24 cellular contexts compared by ENCODE assay signal in the genomic region with DNA sequence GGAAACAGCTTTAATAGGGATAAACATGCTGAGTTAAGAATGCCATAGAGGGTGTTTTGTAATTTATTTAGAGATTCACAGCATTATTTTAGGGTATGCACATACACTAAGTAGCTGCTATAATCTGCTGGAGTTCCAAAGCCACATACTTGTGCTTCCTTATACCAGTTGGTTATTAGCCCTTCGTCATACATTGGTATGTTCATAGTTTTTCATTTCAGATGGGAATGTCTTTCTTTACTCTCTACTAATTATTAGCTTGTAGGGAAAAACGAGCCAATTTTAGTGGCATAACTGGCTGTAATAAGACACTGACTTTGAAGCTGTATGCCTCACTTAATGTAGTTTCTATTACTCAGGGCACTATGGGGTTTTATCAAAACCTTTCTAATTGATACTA.
DNase-seq lines count a peak whose midpoint lies in the region; ATAC-seq, FAIRE-seq and TF ChIP-seq lines count a peak whose summit lies in the region.
"Had no signal": no experiment of that assay in that cellular context is flagged by ENCODE, and none has a peak within 500 bp of the region (broad histone marks: within the 10 kb centered on the region; RNA-seq: fewer than 3 reads in every experiment).

No MANE protein-coding gene starts in this region.

- TF ChIP-seq RAD21 in SK-N-SH (IDR thresholded peaks at IDR 0.05; ENCODE audit: low read length) = no peak

- H3K27ac ChIP-seq in SK-N-SH (ENCODE audit: low read depth in 2 of 2, low read length in 1 of 2) (no peak overlapping the region), spleen (no peak overlapping the region)
- H3K27ac ChIP-seq: 22Rv1, BLaER1, C4-2B had no signal

- H3K9me2 ChIP-seq in SK-N-SH = no peaks in the 10 kb centered on the region

- peak; percentile 19; the same call in 1 of the 3 replicates for ATAC-seq in SK-N-SH treated with all-trans-retinoic acid at 6 μM for 48 hours
- ATAC-seq in HG03139 (IDR thresholded peaks at IDR 0.05; ENCODE audit: unreplicated experiment) = no peak
- ATAC-seq: CD8-positive, alpha-beta T cell; GM23338 had no signal

- CTCF ChIA-PET in SK-N-SH (lab: Yijun Ruan, JAX) = interaction anchor here (1.0 to 2.6 kb wide), 4 partner anchors 16 to 72 kb away, joined by 3 to 13 read pairs (median 4); no protein-coding TSS in a partner anchor

- intact Hi-C loops in spleen (cut with DNase I; ENCODE audit: low total_unique reads) = no loop called here

- H3K4me2 ChIP-seq in SK-N-SH = no peak overlapping the region
- H3K4me2 ChIP-seq: BLaER1, GM23338 had no signal

- DNase-seq in SK-N-SH (no peak), retinal pigment epithelial cell (ENCODE audit: low read depth) (peak; percentile 65), spleen (no peak), NCI-H226 (no peak)
- no peak for DNase-seq in stimulated activated CD8-positive, alpha-beta memory T cell treated with anti-CD3 and anti-CD28 coated beads, Interleukin-4, amount 100 ng/mL, for 48 hours
- DNase-seq: Caco-2; CD4-positive, CD25-positive, alpha-beta regulatory T cell; CD8-positive, alpha-beta T cell; DMS 273 treated with DMSO at 0.1 percent for 48 hours; DMS79; GF-D8 had no signal

- no peaks in the 10 kb centered on the region for H4K20me1 ChIP-seq in SK-N-SH (ENCODE audit: insufficient read depth)

- H3K36me3 ChIP-seq in SK-N-SH (replicated peaks in 1 of 2; ENCODE audit: control insufficient read depth in 1 of 2, insufficient read depth in 2 of 2, low read length in 1 of 2) (peaks cover 9 to 14% of the 10 kb centered on the region in 2 experiments), spleen (peaks cover 0 to 58% (median 6%) of the 10 kb centered on the region in 6 donors)
- H3K36me3 ChIP-seq: HAP-1 had no signal

- no peak for TF ChIP-seq EP300 in SK-N-SH (IDR thresholded peaks at IDR 0.05; ENCODE audit: borderline replicate concordance in 1 of 2, low read depth in 1 of 2, low read length in 1 of 2)

- H3K4me1 ChIP-seq in SK-N-SH (ENCODE audit: control insufficient read depth in 1 of 2, insufficient read depth in 2 of 2, low read depth in 1 of 2, low read length in 1 of 2) (peaks cover 20 to 29% of the 10 kb centered on the region in 2 experiments), spleen (peaks cover 0 to 7% (median 0%) of the 10 kb centered on the region in 6 donors)
- H3K4me1 ChIP-seq: BLaER1, HAP-1 had no signal

- no peak overlapping the region for H3K4me3 ChIP-seq in SK-N-SH (ENCODE audit: low read depth in 2 of 2, low read length in 1 of 2)
- H3K4me3 ChIP-seq in retinal pigment epithelial cell (ENCODE audit: low read length) = no peak overlapping the region
- H3K4me3 ChIP-seq in spleen = no peak overlapping the region
- H3K4me3 ChIP-seq: BLaER1, GM23338, HAP-1 had no signal

- no peak overlapping the region for H2AFZ ChIP-seq in SK-N-SH (ENCODE audit: low read depth)
- H2AFZ ChIP-seq: GM23338 had no signal

- H3K79me2 ChIP-seq in SK-N-SH (ENCODE audit: insufficient read depth) = no peaks in the 10 kb centered on the region

- H3F3A ChIP-seq in SK-N-SH (replicated peaks; ENCODE audit: insufficient read depth) = peaks cover 36% of the 10 kb centered on the region

- no peak for TF ChIP-seq POLR2A in spleen (IDR thresholded peaks at IDR 0.05)

- H3K9ac ChIP-seq in SK-N-SH = no peak overlapping the region
- H3K9ac ChIP-seq: BLaER1 had no signal

- FAIRE-seq in islet of Langerhans (lab: Jason Lieb, UNC) = peak; percentile 33
- FAIRE-seq: A204.1, D721Med, GM12891, GM18507, H54 had no signal

- TF ChIP-seq CTCF in SK-N-SH (IDR thresholded peaks at IDR 0.05) = no peak
- no peak for TF ChIP-seq CTCF in retinal pigment epithelial cell (conservative IDR thresholded peaks at IDR 0.05; ENCODE audit: low read depth, low read length)
- no peak for TF ChIP-seq CTCF in spleen (IDR thresholded peaks at IDR 0.05 in 8 of 11, conservative IDR thresholded peaks at IDR 0.05 in 3 of 11)

- 85% methylated on average over 2 of the region's 2 CpGs for WGBS in SK-N-SH (ENCODE audit: low lambda C conversion rate)
- WGBS in spleen, 5 donors = 95 to 98% (median 96%) methylated on average over 2 of the region's 2 CpGs

- H3K9me3 ChIP-seq in SK-N-SH (no peaks in the 10 kb centered on the region), spleen (no peaks in the 10 kb centered on the region)
- H3K9me3 ChIP-seq: BLaER1, Caco-2, HAP-1 had no signal

- no peaks in the 10 kb centered on the region for H3K27me3 ChIP-seq in SK-N-SH (ENCODE audit: insufficient read depth)
- H3K27me3 ChIP-seq in spleen (replicated peaks in 1 of 7) = no peaks in the 10 kb centered on the region
- H3K27me3 ChIP-seq: BLaER1 had no signal

- POLR2A ChIA-PET in SK-N-SH (lab: Yijun Ruan, JAX) = no interaction called here

TF ChIP-seq in SK-N-SH treated with all-trans-retinoic acid at 6 μM for 48 hours, 23 proteins besides CTCF, POLR2A, EP300 and RAD21 (continues in another document):
- no peak for TF ChIP-seq CSDC2 (CRISPR knock-in tag; IDR thresholded peaks at IDR 0.05)
- TF ChIP-seq, protein P1, sequence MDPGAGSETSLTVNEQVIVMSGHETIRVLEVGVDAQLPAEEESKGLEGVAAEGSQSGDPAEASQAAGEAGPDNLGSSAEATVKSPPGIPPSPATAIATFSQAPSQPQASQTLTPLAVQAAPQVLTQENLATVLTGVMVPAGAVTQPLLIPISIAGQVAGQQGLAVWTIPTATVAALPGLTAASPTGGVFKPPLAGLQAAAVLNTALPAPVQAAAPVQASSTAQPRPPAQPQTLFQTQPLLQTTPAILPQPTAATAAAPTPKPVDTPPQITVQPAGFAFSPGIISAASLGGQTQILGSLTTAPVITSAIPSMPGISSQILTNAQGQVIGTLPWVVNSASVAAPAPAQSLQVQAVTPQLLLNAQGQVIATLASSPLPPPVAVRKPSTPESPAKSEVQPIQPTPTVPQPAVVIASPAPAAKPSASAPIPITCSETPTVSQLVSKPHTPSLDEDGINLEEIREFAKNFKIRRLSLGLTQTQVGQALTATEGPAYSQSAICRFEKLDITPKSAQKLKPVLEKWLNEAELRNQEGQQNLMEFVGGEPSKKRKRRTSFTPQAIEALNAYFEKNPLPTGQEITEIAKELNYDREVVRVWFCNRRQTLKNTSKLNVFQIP (CRISPR knock-in tag; IDR thresholded peaks at IDR 0.05; ENCODE audit: borderline replicate concordance, low read depth) = no peak
- TF ChIP-seq, protein P2, sequence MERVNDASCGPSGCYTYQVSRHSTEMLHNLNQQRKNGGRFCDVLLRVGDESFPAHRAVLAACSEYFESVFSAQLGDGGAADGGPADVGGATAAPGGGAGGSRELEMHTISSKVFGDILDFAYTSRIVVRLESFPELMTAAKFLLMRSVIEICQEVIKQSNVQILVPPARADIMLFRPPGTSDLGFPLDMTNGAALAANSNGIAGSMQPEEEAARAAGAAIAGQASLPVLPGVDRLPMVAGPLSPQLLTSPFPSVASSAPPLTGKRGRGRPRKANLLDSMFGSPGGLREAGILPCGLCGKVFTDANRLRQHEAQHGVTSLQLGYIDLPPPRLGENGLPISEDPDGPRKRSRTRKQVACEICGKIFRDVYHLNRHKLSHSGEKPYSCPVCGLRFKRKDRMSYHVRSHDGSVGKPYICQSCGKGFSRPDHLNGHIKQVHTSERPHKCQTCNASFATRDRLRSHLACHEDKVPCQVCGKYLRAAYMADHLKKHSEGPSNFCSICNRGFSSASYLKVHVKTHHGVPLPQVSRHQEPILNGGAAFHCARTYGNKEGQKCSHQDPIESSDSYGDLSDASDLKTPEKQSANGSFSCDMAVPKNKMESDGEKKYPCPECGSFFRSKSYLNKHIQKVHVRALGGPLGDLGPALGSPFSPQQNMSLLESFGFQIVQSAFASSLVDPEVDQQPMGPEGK (CRISPR knock-in tag; IDR thresholded peaks at IDR 0.05; ENCODE audit: borderline replicate concordance) = no peak
- no peak for TF ChIP-seq TCF4 (CRISPR knock-in tag; IDR thresholded peaks at IDR 0.05; ENCODE audit: borderline replicate concordance)

TF ChIP-seq in SK-N-SH, 30 proteins besides CTCF, POLR2A, EP300 and RAD21:
- TF ChIP-seq MEF2A (IDR thresholded peaks at IDR 0.05; ENCODE audit: borderline replicate concordance, low read depth) (no peak), FOXM1 (IDR thresholded peaks at IDR 0.05; ENCODE audit: low read depth) (no peak)
TF ChIP-seq in SK-N-SH: peak in this region for 0.
